In the genomic region with DNA sequence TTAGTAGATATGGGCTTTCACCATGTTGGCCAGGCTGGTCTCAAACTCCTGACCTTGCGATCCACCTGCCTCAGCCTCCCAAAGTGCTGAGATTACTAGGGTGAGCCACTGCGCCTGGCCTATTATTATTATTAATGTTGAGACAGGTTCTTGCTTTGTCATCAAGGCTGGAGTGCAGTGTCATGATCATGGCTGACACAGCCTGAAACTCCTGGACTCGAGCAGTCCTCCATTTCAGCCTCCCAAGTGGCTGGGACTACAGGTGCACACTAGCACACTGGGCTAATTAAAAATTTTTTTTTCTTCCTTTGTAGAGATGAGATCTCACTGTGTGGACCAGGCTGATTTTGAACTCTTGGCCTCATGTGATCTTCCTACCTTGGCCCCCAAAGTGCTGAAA, we compare ENCODE assay signal across 22 cellular contexts.
A peak's percentile ranks its signal among the peaks of the same experiment; 100 is the strongest.
DNase-seq lines count a peak whose midpoint lies in the region; ATAC-seq lines count a peak whose summit lies in the region.
"Had no signal": no experiment of that assay in that cellular context is flagged by ENCODE, and none has a peak within 500 bp of the region (broad histone marks: within the 10 kb centered on the region; RNA-seq: fewer than 3 reads in every experiment).

No MANE protein-coding gene starts in this region.

- no peak overlapping the region for H2BK120ac ChIP-seq in mesenchymal stem cell (ENCODE audit: low read depth, low read length)

- no peak overlapping the region for H3K18ac ChIP-seq in mesenchymal stem cell (ENCODE audit: low read depth in 1 of 2, low read length in 2 of 2)

- H3K23ac ChIP-seq in mesenchymal stem cell (ENCODE audit: low read length in 2 of 2) = no peak overlapping the region

- ATAC-seq in activated naive CD8-positive, alpha-beta T cell treated with anti-CD3 and anti-CD28 coated beads, Interleukin-2, amount 50 U/mL, for 24 hours = no peak
- ATAC-seq: A549; CD8-positive, alpha-beta T cell had no signal

- no peaks in the 10 kb centered on the region for H3K27me3 Mint-ChIP-seq in activated T-cell treated with anti-CD3 and anti-CD28 coated beads, Interleukin-2, amount 50 U/mL, for 24 hours
- H3K27me3 Mint-ChIP-seq in activated naive CD8-positive, alpha-beta T cell = no peaks in the 10 kb centered on the region
- no peaks in the 10 kb centered on the region for H3K27me3 Mint-ChIP-seq in activated naive CD8-positive, alpha-beta T cell treated with anti-CD3 and anti-CD28 coated beads, Interleukin-2, amount 50 U/mL, for 24 hours
- H3K27me3 Mint-ChIP-seq in activated naive CD8-positive, alpha-beta T cell treated with anti-CD3 and anti-CD28 coated beads for 36 hours = no peaks in the 10 kb centered on the region

- H3K14ac ChIP-seq in mesenchymal stem cell (ENCODE audit: low read length in 2 of 2) = no peak overlapping the region

- H3K4me2 ChIP-seq in mesenchymal stem cell (ENCODE audit: low read length, poor library complexity, severe bottlenecking) = no peak overlapping the region
- H3K4me2 ChIP-seq: A549; BLaER1 treated with 17β-estradiol and CSF1 and Interleukin-3, amounts not matched to agents 10 nM and 100 nM had no signal

- WGBS in mesenchymal stem cell = 67% methylated on average over 3 of the region's 3 CpGs

- no peaks in the 10 kb centered on the region for H3K9me3 Mint-ChIP-seq in activated T-cell treated with anti-CD3 and anti-CD28 coated beads, Interleukin-2, amount 50 U/mL, for 24 hours
- no peaks in the 10 kb centered on the region for H3K9me3 Mint-ChIP-seq in activated naive CD8-positive, alpha-beta T cell (ENCODE audit: low read depth)
- no peaks in the 10 kb centered on the region for H3K9me3 Mint-ChIP-seq in activated naive CD8-positive, alpha-beta T cell treated with anti-CD3 and anti-CD28 coated beads, Interleukin-2, amount 50 U/mL, for 24 hours
- peaks cover 2% of the 10 kb centered on the region for H3K9me3 Mint-ChIP-seq in activated naive CD8-positive, alpha-beta T cell treated with anti-CD3 and anti-CD28 coated beads for 36 hours
- H3K9me3 Mint-ChIP-seq: CD14-positive monocyte; CD8-positive, alpha-beta T cell had no signal

- no peak overlapping the region for H2BK5ac ChIP-seq in mesenchymal stem cell (ENCODE audit: low read depth, low read length, poor library complexity, severe bottlenecking)

- in situ Hi-C loops in KBM-7 (cut with MboI; ENCODE audit: low pct_unique_long_range_greater_than_20kb, low sequenced_read_pairs) = no loop called here

- H3K9me3 ChIP-seq in mesenchymal stem cell (ENCODE audit: control insufficient read depth, low read length) = no peaks in the 10 kb centered on the region
- H3K9me3 ChIP-seq: A549; BE2C; BLaER1 treated with 17β-estradiol and CSF1 and Interleukin-3, amounts not matched to agents 10 nM and 100 nM; Caco-2 had no signal

- no peak overlapping the region for H2BK15ac ChIP-seq in mesenchymal stem cell (ENCODE audit: low read depth, poor library complexity, severe bottlenecking)

- no peak overlapping the region for H4K91ac ChIP-seq in mesenchymal stem cell (ENCODE audit: low read length)

- no peak overlapping the region for H2AFZ ChIP-seq in mesenchymal stem cell (ENCODE audit: low read depth, low read length)
- H2AFZ ChIP-seq: GM23248 had no signal

- H2AK5ac ChIP-seq in mesenchymal stem cell (ENCODE audit: low read length, severe bottlenecking) = peak overlapping the region; percentile 4

- peaks cover 18% of the 10 kb centered on the region for H3K79me1 ChIP-seq in mesenchymal stem cell (replicated peaks; ENCODE audit: low read length, poor library complexity, severe bottlenecking)

- no peak overlapping the region for H3K4me3 Mint-ChIP-seq in activated T-cell treated with anti-CD3 and anti-CD28 coated beads, Interleukin-2, amount 50 U/mL, for 24 hours
- no peak overlapping the region for H3K4me3 Mint-ChIP-seq in activated naive CD8-positive, alpha-beta T cell
- no peak overlapping the region for H3K4me3 Mint-ChIP-seq in activated naive CD8-positive, alpha-beta T cell treated with anti-CD3 and anti-CD28 coated beads, Interleukin-2, amount 50 U/mL, for 24 hours
- H3K4me3 Mint-ChIP-seq in activated naive CD8-positive, alpha-beta T cell treated with anti-CD3 and anti-CD28 coated beads for 36 hours = no peak overlapping the region
- H3K4me3 Mint-ChIP-seq: CD14-positive monocyte; CD8-positive, alpha-beta T cell had no signal

- H3K27me3 ChIP-seq in mesenchymal stem cell (ENCODE audit: control insufficient read depth in 1 of 2, insufficient read depth in 1 of 2, low read length in 2 of 2) = no peaks in the 10 kb centered on the region
- H3K27me3 ChIP-seq: BE2C; BLaER1 treated with 17β-estradiol and CSF1 and Interleukin-3, amounts not matched to agents 10 nM and 100 nM had no signal

- peak overlapping the region; percentile 56 for H3K27ac Mint-ChIP-seq in activated T-cell treated with anti-CD3 and anti-CD28 coated beads, Interleukin-2, amount 50 U/mL, for 24 hours
- peak overlapping the region; percentile 4 for H3K27ac Mint-ChIP-seq in activated naive CD8-positive, alpha-beta T cell
- no peak overlapping the region for H3K27ac Mint-ChIP-seq in activated naive CD8-positive, alpha-beta T cell treated with anti-CD3 and anti-CD28 coated beads, Interleukin-2, amount 50 U/mL, for 24 hours
- H3K27ac Mint-ChIP-seq in activated naive CD8-positive, alpha-beta T cell treated with anti-CD3 and anti-CD28 coated beads for 36 hours = peak overlapping the region; percentile 9

- no peak overlapping the region for H3K4me3 ChIP-seq in mesenchymal stem cell (ENCODE audit: insufficient read depth in 1 of 2, low read depth in 1 of 2, low read length in 2 of 2)
- H3K4me3 ChIP-seq: A549; BLaER1 treated with 17β-estradiol and CSF1 and Interleukin-3, amounts not matched to agents 10 nM and 100 nM; GM23248 had no signal

- no peak overlapping the region for H2BK12ac ChIP-seq in mesenchymal stem cell (ENCODE audit: low read length in 2 of 2)

- peaks cover 13% of the 10 kb centered on the region for H3K36me3 Mint-ChIP-seq in activated T-cell treated with anti-CD3 and anti-CD28 coated beads, Interleukin-2, amount 50 U/mL, for 24 hours (ENCODE audit: low read depth)
- peaks cover 4% of the 10 kb centered on the region for H3K36me3 Mint-ChIP-seq in activated naive CD8-positive, alpha-beta T cell
- peaks cover 8% of the 10 kb centered on the region for H3K36me3 Mint-ChIP-seq in activated naive CD8-positive, alpha-beta T cell treated with anti-CD3 and anti-CD28 coated beads, Interleukin-2, amount 50 U/mL, for 24 hours (ENCODE audit: low read depth)
- H3K36me3 Mint-ChIP-seq in activated naive CD8-positive, alpha-beta T cell treated with anti-CD3 and anti-CD28 coated beads for 36 hours = peaks cover 18% of the 10 kb centered on the region
- H3K36me3 Mint-ChIP-seq: CD8-positive, alpha-beta T cell had no signal

- H3K4ac ChIP-seq in mesenchymal stem cell (ENCODE audit: low read depth in 1 of 2, low read length in 2 of 2) = no peak overlapping the region

- no peaks in the 10 kb centered on the region for H3K36me3 ChIP-seq in mesenchymal stem cell (ENCODE audit: control insufficient read depth in 1 of 2, insufficient read depth in 2 of 2, low read depth in 1 of 2, low read length in 2 of 2)
- H3K36me3 ChIP-seq: BE2C had no signal

- DNase-seq in activated T-cell treated with anti-CD3 and anti-CD28 coated beads, Interleukin-2, amount 50 U/mL, for 24 hours = no peak
- DNase-seq in activated T-cell treated with anti-CD3 and anti-CD28 coated beads, Interleukin-2, amount 50 U/mL, for 48 hours = no peak
- no peak for DNase-seq in activated naive CD8-positive, alpha-beta T cell treated with anti-CD3 and anti-CD28 coated beads, Interleukin-2, amount 50 U/mL, for 24 hours
- no peak for DNase-seq in activated naive CD8-positive, alpha-beta T cell treated with anti-CD3 and anti-CD28 coated beads for 36 hours
- DNase-seq in mesenchymal stem cell = no peak
- no peak for DNase-seq in KBM-7
- DNase-seq in CD1c-positive myeloid dendritic cell (ENCODE audit: extremely low spot score) = no peak
- DNase-seq: 8988T; ACHN; AML-193; BE2C; Caco-2; CD8-positive, alpha-beta T cell; DMS153; DND-41; GM23248; H7; HCEC 1CT had no signal

- H3K9ac ChIP-seq in mesenchymal stem cell (ENCODE audit: low read length) = no peak overlapping the region
- H3K9ac ChIP-seq: BLaER1 treated with 17β-estradiol and CSF1 and Interleukin-3, amounts not matched to agents 10 nM and 100 nM; GM23248 had no signal

- peaks cover 87% of the 10 kb centered on the region for H3K4me1 Mint-ChIP-seq in activated T-cell treated with anti-CD3 and anti-CD28 coated beads, Interleukin-2, amount 50 U/mL, for 24 hours (ENCODE audit: low read depth)
- peaks cover 82% of the 10 kb centered on the region for H3K4me1 Mint-ChIP-seq in activated naive CD8-positive, alpha-beta T cell (ENCODE audit: low read depth)
- H3K4me1 Mint-ChIP-seq in activated naive CD8-positive, alpha-beta T cell treated with anti-CD3 and anti-CD28 coated beads, Interleukin-2, amount 50 U/mL, for 24 hours = peaks cover 84% of the 10 kb centered on the region
- peaks cover 70% of the 10 kb centered on the region for H3K4me1 Mint-ChIP-seq in activated naive CD8-positive, alpha-beta T cell treated with anti-CD3 and anti-CD28 coated beads for 36 hours

- no peak overlapping the region for H4K8ac ChIP-seq in mesenchymal stem cell (ENCODE audit: low read length)

- peaks cover 10% of the 10 kb centered on the region for H3K4me1 ChIP-seq in mesenchymal stem cell (ENCODE audit: control insufficient read depth, insufficient read depth, low read depth, low read length)
- H3K4me1 ChIP-seq: BE2C had no signal

- H3K27ac ChIP-seq in mesenchymal stem cell (ENCODE audit: low read length, poor library complexity, severe bottlenecking) = no peak overlapping the region
- H3K27ac ChIP-seq: BLaER1 treated with 17β-estradiol and CSF1 and Interleukin-3, amounts not matched to agents 10 nM and 100 nM; GM23248 had no signal
